ENCODE assay signal across 19 cellular contexts in genomic region chr22:41821449-41822030, GRCh38. TPM values are rescaled to one million over a fixed set of nuclear protein-coding genes. Genes with fewer than 3 reads are reported as not detected.
DNase-seq lines count a peak whose midpoint lies in the region; ATAC-seq, FAIRE-seq and TF ChIP-seq lines count a peak whose summit lies in the region.
"Had no signal": no experiment of that assay in that cellular context is flagged by ENCODE, and none has a peak within 500 bp of the region (broad histone marks: within the 10 kb centered on the region; RNA-seq: fewer than 3 reads in every experiment).

No MANE protein-coding gene starts in this region.

- dilution Hi-C loops in mammary epithelial cell (cut with HindIII; ENCODE audit: low sequenced_read_pairs) = loop anchor here (5.0 kb wide), 2 partner anchors 61 to 79 kb away; no protein-coding TSS in a partner anchor

- WGBS in mammary epithelial cell (ENCODE audit: low coverage, missing lambda C conversion rate) = 100% methylated on average over 6 of the region's 8 CpGs

- CTCF ChIA-PET in MCF 10A (lab: Yijun Ruan, JAX) = interaction anchor here (0.6 to 3.8 kb wide), 10 partner anchors 15 to 616 kb away, joined by 3 to 24 read pairs (median 4); no protein-coding TSS in a partner anchor
- CTCF ChIA-PET in mammary epithelial cell (lab: Charles Lee; ENCODE audit: low non-redundant PET) = interaction anchor here (0.6 to 1.1 kb wide), 2 partner anchors 24 to 120 kb away, joined by 3 to 4 read pairs; no protein-coding TSS in a partner anchor

- H3K4me1 ChIP-seq in mammary epithelial cell (ENCODE audit: insufficient read depth, low read length) = peaks cover 9% of the 10 kb centered on the region
- H3K4me1 ChIP-seq: SJSA1 had no signal

- H3K4me3 ChIP-seq in mammary epithelial cell (replicated peaks in 1 of 3; ENCODE audit: insufficient read depth in 1 of 3, low read depth in 2 of 3, low read length in 3 of 3) (no peak overlapping the region), SK-N-MC (no peak overlapping the region)
- H3K4me3 ChIP-seq: cardiac muscle cell, sigmoid colon, SJSA1 had no signal

- no peak overlapping the region for H3K4me2 ChIP-seq in mammary epithelial cell (ENCODE audit: insufficient read depth, low read depth, low read length)

- H3K36me3 ChIP-seq in mammary epithelial cell (ENCODE audit: insufficient read depth, low read length) (no peaks in the 10 kb centered on the region), SK-N-MC (ENCODE audit: insufficient read depth, low read length) (no peaks in the 10 kb centered on the region; the same call in 1 of the 2 replicates)
- H3K36me3 ChIP-seq: sigmoid colon had no signal

- H3K9ac ChIP-seq in mammary epithelial cell (ENCODE audit: insufficient read depth, low read length) (no peak overlapping the region), SK-N-MC (ENCODE audit: insufficient read length) (no peak overlapping the region)

- H3K27ac Mint-ChIP-seq in MCF 10A (ENCODE audit: low read depth, unreplicated experiment) (peak overlapping the region; percentile 1), osteocyte (ENCODE audit: unreplicated experiment) (no peak overlapping the region)
- H3K27ac Mint-ChIP-seq in central memory CD8-positive, alpha-beta T cell (ENCODE audit: low read depth) = peak overlapping the region; percentile 57

- DNase-seq in MCF 10A (ENCODE audit: unreplicated experiment) (no peak), mammary epithelial cell (no peak), SK-N-MC (ENCODE audit: low read depth, low spot score) (no peak), urothelium cell line (ENCODE audit: low spot score) (no peak), osteocyte (ENCODE audit: extremely low spot score, unreplicated experiment) (no peak)
- no peak for DNase-seq in central memory CD8-positive, alpha-beta T cell (ENCODE audit: low spot score in 2 of 2)
- DNase-seq: DMS 273 treated with DMSO at 0.1 percent for 48 hours; effector CD4-positive, alpha-beta T cell; HCEC 1CT; kidney; MM.1S; NCI-H187 treated with DMSO at 0.1 percent for 48 hours; NCI-H524; sigmoid colon; stimulated activated CD4-positive, alpha-beta T cell treated with anti-CD3 and anti-CD28 coated beads, Interleukin-2, amount 100 ng/mL, for 24 hours had no signal

- no peaks in the 10 kb centered on the region for H3K9me3 Mint-ChIP-seq in MCF 10A (ENCODE audit: unreplicated experiment)
- H3K9me3 Mint-ChIP-seq in central memory CD8-positive, alpha-beta T cell = no peaks in the 10 kb centered on the region
- no peaks in the 10 kb centered on the region for H3K9me3 Mint-ChIP-seq in osteocyte (ENCODE audit: unreplicated experiment)

- TF ChIP-seq CTCF in MCF 10A (IDR thresholded peaks at IDR 0.05; ENCODE audit: unreplicated experiment) (no peak), mammary epithelial cell (conservative IDR thresholded peaks at IDR 0.05 in 1 of 2, IDR thresholded peaks at IDR 0.05 in 1 of 2; ENCODE audit: extremely low read depth in 1 of 2, insufficient read depth in 1 of 2, low read depth in 1 of 2, low read length in 2 of 2) (no peak), osteocyte (IDR thresholded peaks at IDR 0.05) (no peak)

- H4K20me1 ChIP-seq in mammary epithelial cell (ENCODE audit: insufficient read depth, low read length) = no peaks in the 10 kb centered on the region

- FAIRE-seq in urothelium cell line (lab: Jason Lieb, UNC) = peak; percentile 83
- FAIRE-seq: kidney had no signal

- intact Hi-C loops in MCF 10A (cut with micrococcal nuclease) (loop anchor here (1.0 to 5.0 kb wide), 4 partner anchors 36 to 291 kb away; no protein-coding TSS in a partner anchor), mammary epithelial cell (cut with micrococcal nuclease) (loop anchor here (1.0 to 2.0 kb wide), 4 partner anchors 36 to 124 kb away; no protein-coding TSS in a partner anchor)

- no peak overlapping the region for H2AFZ ChIP-seq in mammary epithelial cell (ENCODE audit: low read depth, low read length)

- BruUV-seq in MCF 10A (replicated peaks; lab: Mats Ljungman, UMichigan) (no TSS peak), mammary epithelial cell (replicated peaks; lab: Mats Ljungman, UMichigan) (no TSS peak)

- H3K27me3 ChIP-seq in mammary epithelial cell (ENCODE audit: insufficient read depth, low read length) = no peaks in the 10 kb centered on the region
- H3K27me3 ChIP-seq: cardiac muscle cell, sigmoid colon, SJSA1 had no signal

- in situ Hi-C loops in mammary epithelial cell (cut with MboI; ENCODE audit: low sequenced_read_pairs in 2 of 2) = loop anchor here in 1 of 2 donors (5.0 kb wide), 1 partner anchor 121 kb away; no protein-coding TSS in a partner anchor

- no peaks in the 10 kb centered on the region for H3K36me3 Mint-ChIP-seq in MCF 10A (ENCODE audit: insufficient read depth, unreplicated experiment)
- H3K36me3 Mint-ChIP-seq in central memory CD8-positive, alpha-beta T cell (ENCODE audit: insufficient read depth) = peaks cover 12% of the 10 kb centered on the region
- H3K36me3 Mint-ChIP-seq in osteocyte (ENCODE audit: unreplicated experiment) = peaks cover 4% of the 10 kb centered on the region

- no peak overlapping the region for H3K27ac ChIP-seq in mammary epithelial cell (ENCODE audit: insufficient read depth, low read depth, low read length)
- peak overlapping the region; percentile 42; the same call in 1 of the 2 replicates for H3K27ac ChIP-seq in SK-N-MC
- H3K27ac ChIP-seq: cardiac muscle cell, sigmoid colon, SJSA1 had no signal

- no peaks in the 10 kb centered on the region for H3K79me2 ChIP-seq in mammary epithelial cell (ENCODE audit: insufficient read depth, low read length)

- H3K4me1 Mint-ChIP-seq in MCF 10A (ENCODE audit: insufficient read depth, unreplicated experiment) = no peaks in the 10 kb centered on the region
- peaks cover 17% of the 10 kb centered on the region for H3K4me1 Mint-ChIP-seq in central memory CD8-positive, alpha-beta T cell
- peaks cover 39% of the 10 kb centered on the region for H3K4me1 Mint-ChIP-seq in osteocyte (ENCODE audit: unreplicated experiment)

- no peak for ATAC-seq in central memory CD8-positive, alpha-beta T cell (replicated peaks; ENCODE audit: extremely low read depth, poor library complexity, severe bottlenecking)
- ATAC-seq in HG03025 (IDR thresholded peaks at IDR 0.05; ENCODE audit: low FRiP score, unreplicated experiment) = no peak
- no peak for ATAC-seq in GM21786 (IDR thresholded peaks at IDR 0.05; ENCODE audit: unreplicated experiment)

- H3K9me3 ChIP-seq in mammary epithelial cell (replicated peaks; ENCODE audit: insufficient read depth, low read length) (no peaks in the 10 kb centered on the region), SK-N-MC (ENCODE audit: low read depth, low read length) (no peaks in the 10 kb centered on the region)
- H3K9me3 ChIP-seq: sigmoid colon, SJSA1 had no signal

- H3K4me3 Mint-ChIP-seq in MCF 10A (ENCODE audit: unreplicated experiment) = no peak overlapping the region
- H3K4me3 Mint-ChIP-seq in central memory CD8-positive, alpha-beta T cell = no peak overlapping the region
- no peak overlapping the region for H3K4me3 Mint-ChIP-seq in osteocyte (ENCODE audit: unreplicated experiment)

- POLR2A ChIA-PET in MCF 10A (lab: Yijun Ruan, JAX) = interaction anchor here (2.2 kb wide), 1 partner anchor 11 kb away, joined by 6 read pairs; the partner anchor contains the start of gene SREBF2

- H3K27me3 Mint-ChIP-seq in MCF 10A (ENCODE audit: insufficient read depth, unreplicated experiment) (no peaks in the 10 kb centered on the region), osteocyte (ENCODE audit: unreplicated experiment) (no peaks in the 10 kb centered on the region)
- no peaks in the 10 kb centered on the region for H3K27me3 Mint-ChIP-seq in central memory CD8-positive, alpha-beta T cell

RNA-seq across cellular contexts. Expression of gene SREBF2, which starts 11.4 kb away (rescaled TPM):
- total RNA-seq in MCF 10A (2022) = 88.4 and 104 TPM in 2 replicates
- 100 to 1,000 TPM; 100 to 131 TPM for total RNA-seq in mammary epithelial cell
- 61.6 TPM for polyA plus RNA-seq in mammary epithelial cell
- 220 TPM for polyA minus RNA-seq in mammary epithelial cell
- 114 and 119 TPM in 2 replicates for total RNA-seq in osteocyte

RNA-seq across cellular contexts. Expression of gene CCDC134, which starts 21.1 kb away (rescaled TPM):
- total RNA-seq in MCF 10A (2022) = 4.0 and 4.3 TPM in 2 replicates
- total RNA-seq in mammary epithelial cell = 10 to 100 TPM in 1 of 2 donors, 1 to 10 TPM in 1; 9.4 to 10.5 TPM
- polyA plus RNA-seq in mammary epithelial cell = 7.3 TPM
- polyA minus RNA-seq in mammary epithelial cell = 3.7 TPM
- total RNA-seq in osteocyte = 7.8 and 10.0 TPM in 2 replicates
